In the genomic region with DNA sequence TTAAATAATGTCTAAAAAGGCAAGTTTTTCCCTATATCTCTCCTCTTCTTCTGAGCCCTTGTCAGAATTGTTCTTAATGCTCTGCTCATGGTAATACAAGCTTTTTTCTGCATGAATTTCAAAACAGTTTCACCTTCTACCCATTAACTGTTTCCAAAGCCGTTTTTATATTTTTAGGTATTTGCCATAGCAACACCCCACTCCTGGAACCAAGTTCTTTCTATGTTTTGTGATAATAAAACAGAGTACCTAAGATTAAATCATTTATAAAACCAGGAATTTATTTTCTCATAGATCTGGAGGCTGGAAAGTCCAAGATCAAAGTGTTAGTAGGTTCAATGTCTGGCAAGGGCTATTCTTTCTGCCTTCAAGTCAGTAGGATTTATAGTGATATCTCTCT, we compare ENCODE assay signal across 30 cellular contexts.
A peak's percentile ranks its signal among the peaks of the same experiment; 100 is the strongest.
DNase-seq lines count a peak whose midpoint lies in the region; ATAC-seq, FAIRE-seq and TF ChIP-seq lines count a peak whose summit lies in the region.
"Had no signal": no experiment of that assay in that cellular context is flagged by ENCODE, and none has a peak within 500 bp of the region (broad histone marks: within the 10 kb centered on the region; RNA-seq: fewer than 3 reads in every experiment).

No MANE protein-coding gene starts in this region.

- TF ChIP-seq CTCF in HEK293 (tag by site-specific recombination; IDR thresholded peaks at IDR 0.05) = no peak
- no peak for TF ChIP-seq CTCF in K562 (IDR thresholded peaks at IDR 0.05 in 2 of 3, conservative IDR thresholded peaks at IDR 0.05 in 1 of 3; ENCODE audit: insufficient read depth in 2 of 3, low read depth in 1 of 3, low read length in 3 of 3)

- no peak overlapping the region for H3K9ac ChIP-seq in K562 (ENCODE audit: insufficient read depth in 1 of 2, low read depth in 2 of 2, low read length in 2 of 2)
- H3K9ac ChIP-seq: BLaER1; BLaER1 treated with 17β-estradiol and CSF1 and Interleukin-3, amounts not matched to agents 10 nM and 100 nM had no signal

- no peaks in the 10 kb centered on the region for H3K79me2 ChIP-seq in K562 (ENCODE audit: control insufficient read depth, insufficient read depth, low read length)

- POLR2A ChIA-PET in HEK293 (lab: Yijun Ruan, JAX) = no interaction called here
- POLR2A ChIA-PET in K562 (lab: Yijun Ruan, JAX) = no interaction called here

- H3K27ac ChIP-seq in HEK293 (ENCODE audit: extremely low read depth, low read depth, low read length) = no peak overlapping the region
- no peak overlapping the region for H3K27ac ChIP-seq in K562 (ENCODE audit: extremely low read depth, low read depth, low read length)
- H3K27ac ChIP-seq: 22Rv1; A549; BLaER1; BLaER1 treated with 17β-estradiol and CSF1 and Interleukin-3, amounts not matched to agents 10 nM and 100 nM; C4-2B had no signal

- no peaks in the 10 kb centered on the region for H3K27me3 ChIP-seq in K562 (ENCODE audit: control insufficient read depth in 2 of 2, insufficient read depth in 2 of 2, low read length in 2 of 2)
- H3K27me3 ChIP-seq: BE2C; BLaER1; BLaER1 treated with 17β-estradiol and CSF1 and Interleukin-3, amounts not matched to agents 10 nM and 100 nM had no signal

- H2AFZ ChIP-seq in K562 (ENCODE audit: low read depth, low read length) = no peak overlapping the region

- TF ChIP-seq RAD21 in K562 (CRISPR knock-in tag; conservative IDR thresholded peaks at IDR 0.05 in 1 of 2, IDR thresholded peaks at IDR 0.05 in 1 of 2) = no peak

- no peak for FAIRE-seq in K562 (lab: Jason Lieb, UNC)
- FAIRE-seq: A549, D721Med had no signal

- intact Hi-C loops in K562 (cut with micrococcal nuclease) = no loop called here

- no peaks in the 10 kb centered on the region for H3K36me3 ChIP-seq in HEK293 (ENCODE audit: control insufficient read depth in 2 of 2, insufficient read depth in 1 of 2, low read length in 2 of 2)
- no peaks in the 10 kb centered on the region for H3K36me3 ChIP-seq in K562 (ENCODE audit: control insufficient read depth, insufficient read depth, low read length)
- H3K36me3 ChIP-seq: BE2C; BLaER1; BLaER1 treated with 17β-estradiol and CSF1 and Interleukin-3, amounts not matched to agents 10 nM and 100 nM had no signal

- H3K4me3 ChIP-seq in HEK293 (ENCODE audit: low read depth, low read length) = no peak overlapping the region
- H3K4me3 ChIP-seq in K562 = no peak overlapping the region
- H3K4me3 ChIP-seq: A549; BLaER1; BLaER1 treated with 17β-estradiol and CSF1 and Interleukin-3, amounts not matched to agents 10 nM and 100 nM had no signal

- TF ChIP-seq POLR2A in K562 (conservative IDR thresholded peaks at IDR 0.05) = no peak

- H4K20me1 ChIP-seq in K562 (replicated peaks; ENCODE audit: control insufficient read depth, insufficient read depth, low read length) = no peaks in the 10 kb centered on the region
- H4K20me1 ChIP-seq: BLaER1; BLaER1 treated with 17β-estradiol and CSF1 and Interleukin-3, amounts not matched to agents 10 nM and 100 nM had no signal

- TF ChIP-seq EP300 in K562 (IDR thresholded peaks at IDR 0.05; ENCODE audit: low read length) = no peak

- no peaks in the 10 kb centered on the region for H3K9me3 ChIP-seq in HEK293 (ENCODE audit: control insufficient read depth, insufficient read depth, low read depth, low read length)
- no peaks in the 10 kb centered on the region; the same call in 1 of the 2 replicates for H3K9me3 ChIP-seq in K562 (replicated peaks; ENCODE audit: control insufficient read depth, insufficient read depth, low read depth, low read length)
- H3K9me3 ChIP-seq: A549, BE2C had no signal

- CTCF ChIA-PET in HEK293 (lab: Yijun Ruan, JAX) = no interaction called here
- CTCF ChIA-PET in K562 (lab: Yijun Ruan, JAX; ENCODE audit: low intra/inter-chr PET ratio) = no interaction called here

- ATAC-seq in K562 = no peak
- ATAC-seq in HG03521 (IDR thresholded peaks at IDR 0.05; ENCODE audit: unreplicated experiment) = no peak
- ATAC-seq: A549; CD8-positive, alpha-beta T cell had no signal

- DNase-seq in K562 (ENCODE audit: extremely low read depth in 1 of 4, low spot score in 3 of 4) (no peak), epidermal melanocyte (ENCODE audit: insufficient read length, low spot score) (no peak)
- DNase-seq: 8988T; ACHN; AML-193; BE2C; C1 segment of cervical spinal cord; Caco-2; Calu3; CD4-positive, alpha-beta memory T cell; CD4-positive, alpha-beta T cell; CD4-positive, CD25-positive, alpha-beta regulatory T cell; CD8-positive, alpha-beta memory T cell; CD8-positive, alpha-beta T cell; COR-L47; DMS 273 treated with DMSO at 0.1 percent for 48 hours; DMS153; DMS53; DMS79; DMS79 treated with DMSO at 0.1 percent for 48 hours; DND-41; EL had no signal

- H3K4me1 ChIP-seq in HEK293 (ENCODE audit: control insufficient read depth, insufficient read depth, low read length) = no peaks in the 10 kb centered on the region
- no peaks in the 10 kb centered on the region for H3K4me1 ChIP-seq in K562 (replicated peaks in 1 of 2; ENCODE audit: control insufficient read depth in 2 of 2, insufficient read depth in 2 of 2, low read length in 2 of 2)
- H3K4me1 ChIP-seq: A549; BE2C; BLaER1; BLaER1 treated with 17β-estradiol and CSF1 and Interleukin-3, amounts not matched to agents 10 nM and 100 nM; Caco-2 had no signal

- WGBS in K562 (ENCODE audit: insufficient coverage, low coverage, missing lambda C conversion rate) = 0% methylated on average over 1 of the region's 1 CpG

- H3K4me2 ChIP-seq in K562 (ENCODE audit: insufficient read depth, low read length) = no peak overlapping the region
- H3K4me2 ChIP-seq: A549; BLaER1; BLaER1 treated with 17β-estradiol and CSF1 and Interleukin-3, amounts not matched to agents 10 nM and 100 nM had no signal

- in situ Hi-C loops in K562 (cut with MboI) = no loop called here

- BruUV-seq in K562 (replicated peaks; lab: Mats Ljungman, UMichigan) = no TSS peak

- no peaks in the 10 kb centered on the region for H3K9me1 ChIP-seq in K562 (ENCODE audit: control insufficient read depth, insufficient read depth, low read length)

TF ChIP-seq in HEK293, 187 proteins besides CTCF, POLR2A, EP300 and RAD21 (continues in another document):
- peak; percentile 24 for TF ChIP-seq SETDB1 (IDR thresholded peaks at IDR 0.05; ENCODE audit: insufficient read length, low read length)

TF ChIP-seq in K562, 482 proteins besides CTCF, POLR2A, EP300 and RAD21:
- peak; percentile 91 for TF ChIP-seq ZNF707 (CRISPR knock-in tag; conservative IDR thresholded peaks at IDR 0.05)
- TF ChIP-seq CREB1 (IDR thresholded peaks at IDR 0.05) = no peak
- TF ChIP-seq CREB1 (CRISPR knock-in tag; IDR thresholded peaks at IDR 0.05) = no peak

Comparison
In these comparisons a context has a peak if more than half of its experiments do, and no peak if none do; other contexts are left out.
1. Of the 44 proteins assayed by ChIP-seq in both K562 and HEK293: peak only in K562: none; only in HEK293: SETDB1; in both: ZNF707; in neither: 42.